In the genomic region with DNA sequence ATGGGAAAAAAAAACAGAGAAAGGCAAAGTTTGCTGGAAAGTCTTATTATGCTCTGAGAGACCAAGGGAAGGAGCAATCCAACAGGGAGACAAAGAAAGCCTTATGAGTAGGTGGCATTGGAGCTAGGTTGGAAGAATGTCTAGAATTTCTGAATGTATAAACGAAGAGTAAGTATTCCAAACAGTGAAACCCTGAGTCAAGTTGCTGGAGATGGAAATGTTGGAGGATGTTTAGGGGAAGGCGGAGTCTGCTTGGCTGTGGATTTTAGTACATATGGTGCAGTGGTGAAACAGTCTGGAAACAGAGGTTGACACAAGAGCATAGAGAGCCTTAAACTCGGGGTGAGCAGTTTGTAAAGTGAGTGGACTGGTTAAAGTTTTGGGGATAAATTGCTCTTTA, we compare ENCODE assay signal across 19 cellular contexts.
"Had no signal": no experiment of that assay in that cellular context is flagged by ENCODE, and none has a peak within 500 bp of the region (broad histone marks: within the 10 kb centered on the region; RNA-seq: fewer than 3 reads in every experiment).

No MANE protein-coding gene starts in this region.

- DNase-seq: KBM-7, NCI-H1092, NCI-H1105 treated with DMSO at 0.1 percent for 48 hours, NCI-H1417 treated with DMSO at 0.1 percent for 48 hours, NCI-H146, NCI-H1694 treated with DMSO at 0.1 percent for 48 hours, NCI-H2029, NCI-H2081 treated with DMSO at 0.1 percent for 48 hours, NCI-H2171, NCI-H226, NCI-H446, NCI-H510A, NCI-H524 treated with DMSO at 0.1 percent for 48 hours, NCI-H69, NCI-H774, SHP77 treated with DMSO at 0.1 percent for 48 hours, SJCRH30 had no signal

- H3K4me3 ChIP-seq: SJCRH30, SK-N-MC had no signal

- H3K9me3 ChIP-seq: SJCRH30 had no signal

- H3K27ac ChIP-seq: SJCRH30, SK-N-MC had no signal

- H3K4me1 ChIP-seq: SJCRH30 had no signal

- H3K27me3 ChIP-seq: SJCRH30 had no signal

- FAIRE-seq: RCC 7860 had no signal

- H3K36me3 ChIP-seq: SJCRH30 had no signal
